Comparison of ENCODE assay signal across 1 cellular context in genomic region chr10:122931088-122931958, GRCh38.
TF ChIP-seq lines count a peak whose summit lies in the region.

No MANE protein-coding gene starts in this region.

TF ChIP-seq in K562, 482 proteins besides CTCF, POLR2A, EP300 and RAD21 (continued from another document and continues in another):
- TF ChIP-seq HMBOX1 (IDR thresholded peaks at IDR 0.05), result peak; percentile 98
- TF ChIP-seq ZNF316 (IDR thresholded peaks at IDR 0.05), result peak; percentile 70
- TF ChIP-seq MLX (CRISPR knock-in tag; conservative IDR thresholded peaks at IDR 0.05), result no peak
- no peak for TF ChIP-seq HMG20A (CRISPR knock-in tag; conservative IDR thresholded peaks at IDR 0.05)
- TF ChIP-seq SFPQ (IDR thresholded peaks at IDR 0.05; ENCODE audit: low read depth, low read length), result no peak
- TF ChIP-seq SAFB (IDR thresholded peaks at IDR 0.05; ENCODE audit: borderline replicate concordance, low read depth, low read length), result no peak
- TF ChIP-seq NCOR1 (IDR thresholded peaks at IDR 0.05), result peak; percentile 72
- TF ChIP-seq ZNF184 (CRISPR knock-in tag; IDR thresholded peaks at IDR 0.05), result no peak
- no peak for TF ChIP-seq KDM4B (IDR thresholded peaks at IDR 0.05; ENCODE audit: borderline replicate concordance in 2 of 2, low read depth in 1 of 2)
- no peak for TF ChIP-seq MCM7 (IDR thresholded peaks at IDR 0.05)
- TF ChIP-seq MECOM (CRISPR knock-in tag; IDR thresholded peaks at IDR 0.05), result no peak
- TF ChIP-seq ARID3A (IDR thresholded peaks at IDR 0.05; ENCODE audit: borderline replicate concordance, low read depth, low read length), result no peak
- TF ChIP-seq MAFG (tag; conservative IDR thresholded peaks at IDR 0.05), result peak; percentile 75
- TF ChIP-seq ATF4 (CRISPR knock-in tag; IDR thresholded peaks at IDR 0.05), result no peak
- TF ChIP-seq ID3 (CRISPR knock-in tag; IDR thresholded peaks at IDR 0.05), result no peak
- TF ChIP-seq ID3 (tag; IDR thresholded peaks at IDR 0.05), result 0 out of 2 replicates have a peak, but pooled peaks have one; percentile 2
- no peak for TF ChIP-seq PURB (CRISPR knock-in tag; IDR thresholded peaks at IDR 0.05; ENCODE audit: low read depth)
- TF ChIP-seq THRAP3 (IDR thresholded peaks at IDR 0.05; ENCODE audit: borderline replicate concordance), result no peak
- TF ChIP-seq ZNF407 (IDR thresholded peaks at IDR 0.05; ENCODE audit: low read depth), result no peak
- TF ChIP-seq DACH1 (IDR thresholded peaks at IDR 0.05; ENCODE audit: partially characterized antibody), result no peak
- TF ChIP-seq BCOR (IDR thresholded peaks at IDR 0.05), result no peak
- TF ChIP-seq PTTG1 (tag; IDR thresholded peaks at IDR 0.05; ENCODE audit: low read depth), result no peak
- no peak for TF ChIP-seq TRIM28 (IDR thresholded peaks at IDR 0.05)
- 0 out of 2 replicates have a peak, but pooled peaks have one; percentile 31 for TF ChIP-seq ETV1 (tag; conservative IDR thresholded peaks at IDR 0.05; ENCODE audit: low read depth)
- TF ChIP-seq PTRF (tag; IDR thresholded peaks at IDR 0.05), result no peak
- TF ChIP-seq RBBP5 (IDR thresholded peaks at IDR 0.05; ENCODE audit: borderline replicate concordance, insufficient read depth, low read length, poor library complexity, severe bottlenecking), result no peak
- no peak for TF ChIP-seq OTX1 (CRISPR knock-in tag; IDR thresholded peaks at IDR 0.05)
- TF ChIP-seq TCF7L2 (IDR thresholded peaks at IDR 0.05; ENCODE audit: low read depth, low read length), result no peak
- no peak for TF ChIP-seq RBM15 (IDR thresholded peaks at IDR 0.05; ENCODE audit: insufficient read depth, low read length)
- TF ChIP-seq FOXO4 (CRISPR knock-in tag; IDR thresholded peaks at IDR 0.05), result no peak
- no peak for TF ChIP-seq BACH1 (tag; IDR thresholded peaks at IDR 0.05)
- no peak for TF ChIP-seq CHD1 (IDR thresholded peaks at IDR 0.05; ENCODE audit: low read length)
- no peak for TF ChIP-seq NR4A1 (CRISPR knock-in tag; IDR thresholded peaks at IDR 0.05)
- TF ChIP-seq NR4A1 (tag; IDR thresholded peaks at IDR 0.05), result no peak; the same call in 1 of the 2 replicates
- TF ChIP-seq ZNF165 (CRISPR knock-in tag; IDR thresholded peaks at IDR 0.05; ENCODE audit: borderline replicate concordance), result no peak
- no peak for TF ChIP-seq COPS2 (conservative IDR thresholded peaks at IDR 0.05)
- 0 out of 2 replicates have a peak, but pooled peaks have one; percentile 40 for TF ChIP-seq RBFOX2 (IDR thresholded peaks at IDR 0.05; ENCODE audit: low read depth, low read length)
- TF ChIP-seq ZBTB43 (CRISPR knock-in tag; IDR thresholded peaks at IDR 0.05), result no peak
- no peak for TF ChIP-seq PCBP1 (IDR thresholded peaks at IDR 0.05; ENCODE audit: low read depth, low read length, poor library complexity, severe bottlenecking)
